Comparison of ENCODE assay signal across 12 cellular contexts in the genomic region with DNA sequence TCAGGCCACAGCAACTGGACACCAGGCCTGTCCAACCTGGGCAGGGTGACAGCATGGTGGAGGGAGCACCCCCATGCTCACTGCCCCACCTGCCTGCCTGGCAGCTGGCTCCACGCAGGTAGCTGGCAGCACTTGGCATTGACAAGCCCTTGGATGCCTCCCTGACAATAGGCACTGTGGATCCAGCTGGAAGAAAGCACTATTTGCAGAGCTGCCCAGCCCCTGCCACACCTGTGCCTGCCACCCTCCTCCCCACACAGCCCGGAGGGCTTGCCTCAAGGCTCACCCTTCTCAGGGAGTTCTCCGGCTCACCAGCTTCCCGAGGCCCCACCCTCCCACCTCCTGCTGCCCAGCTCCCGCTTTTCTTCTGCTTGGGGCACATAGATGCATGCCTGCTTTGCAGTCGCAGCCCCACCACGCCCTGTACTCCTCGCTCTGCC.
DNase-seq lines count a peak whose midpoint lies in the region; ATAC-seq and TF ChIP-seq lines count a peak whose summit lies in the region.
"Had no signal": no experiment of that assay in that cellular context is flagged by ENCODE, and none has a peak within 500 bp of the region (broad histone marks: within the 10 kb centered on the region; RNA-seq: fewer than 3 reads in every experiment).

No MANE protein-coding gene starts in this region.

- TF ChIP-seq POLR2A in Peyer's patch (IDR thresholded peaks at IDR 0.05): no peak
- no peak for TF ChIP-seq POLR2A in upper lobe of left lung (IDR thresholded peaks at IDR 0.05)

- H4K20me1 ChIP-seq in mammary epithelial cell (ENCODE audit: insufficient read depth, low read length): no peaks in the 10 kb centered on the region

- H3K9me3 Mint-ChIP-seq in MCF 10A (ENCODE audit: unreplicated experiment): no peaks in the 10 kb centered on the region
- no peaks in the 10 kb centered on the region for H3K9me3 Mint-ChIP-seq in activated T-helper 17 cell treated with anti-CD3 and anti-CD28 coated beads, Interleukin-2, amount 50 U/mL, for 72 hours

- WGBS in mammary epithelial cell (ENCODE audit: low coverage, missing lambda C conversion rate): 35% methylated on average over 6 of the region's 8 CpGs
- 72 to 76% methylated on average over 7 to 8 of the region's 8 CpGs for WGBS in upper lobe of left lung, 2 donors

- TF ChIP-seq CTCF in MCF 10A (IDR thresholded peaks at IDR 0.05; ENCODE audit: unreplicated experiment): no peak
- no peak for TF ChIP-seq CTCF in mammary epithelial cell (conservative IDR thresholded peaks at IDR 0.05 in 1 of 2, IDR thresholded peaks at IDR 0.05 in 1 of 2; ENCODE audit: extremely low read depth in 1 of 2, insufficient read depth in 1 of 2, low read depth in 1 of 2, low read length in 2 of 2)
- no peak for TF ChIP-seq CTCF in Peyer's patch (IDR thresholded peaks at IDR 0.05)
- no peak for TF ChIP-seq CTCF in left lung (IDR thresholded peaks at IDR 0.05)
- TF ChIP-seq CTCF in upper lobe of left lung (IDR thresholded peaks at IDR 0.05): no peak

- ATAC-seq in left lung (peak; percentile 62), upper lobe of left lung (ENCODE audit: low FRiP score in 2 of 2) (peak in 1 of 2 donors; percentile 7)
- no peak for ATAC-seq in activated T-helper 17 cell treated with anti-CD3 and anti-CD28 coated beads, Interleukin-2, amount 50 U/mL, for 72 hours (replicated peaks)
- ATAC-seq: A549 had no signal

- H3K9ac ChIP-seq in mammary epithelial cell (ENCODE audit: insufficient read depth, low read length): no peak overlapping the region

- H3K36me3 ChIP-seq in mammary epithelial cell (ENCODE audit: insufficient read depth, low read length) (peaks cover 19% of the 10 kb centered on the region), Peyer's patch (no peaks in the 10 kb centered on the region), left lung (peaks cover 0 to 19% of the 10 kb centered on the region in 2 donors), upper lobe of left lung (peaks cover 0 to 8% (median under 1%) of the 10 kb centered on the region in 4 donors)

- H3K27me3 ChIP-seq in mammary epithelial cell (ENCODE audit: insufficient read depth, low read length) (no peaks in the 10 kb centered on the region), Peyer's patch (no peaks in the 10 kb centered on the region), left lung (no peaks in the 10 kb centered on the region), upper lobe of left lung (no peaks in the 10 kb centered on the region)
- H3K27me3 ChIP-seq: cardiac muscle cell had no signal

- H2AFZ ChIP-seq in mammary epithelial cell (ENCODE audit: low read depth, low read length): no peak overlapping the region

- peaks cover 90% of the 10 kb centered on the region for H3K79me2 ChIP-seq in mammary epithelial cell (ENCODE audit: insufficient read depth, low read length)

- dilution Hi-C loops in mammary epithelial cell (cut with HindIII; ENCODE audit: low sequenced_read_pairs): no loop called here

- POLR2A ChIA-PET in MCF 10A (lab: Yijun Ruan, JAX): interaction anchor here (1.0 kb wide), 1 partner anchor 10 kb away, joined by 3 read pairs; no protein-coding TSS in a partner anchor

- peaks cover 6% of the 10 kb centered on the region for H3K4me1 Mint-ChIP-seq in MCF 10A (ENCODE audit: insufficient read depth, unreplicated experiment)
- H3K4me1 Mint-ChIP-seq in activated T-helper 17 cell treated with anti-CD3 and anti-CD28 coated beads, Interleukin-2, amount 50 U/mL, for 72 hours: peaks cover 4% of the 10 kb centered on the region

- DNase-seq in MCF 10A (ENCODE audit: unreplicated experiment): peak; percentile 24
- no peak for DNase-seq in mammary epithelial cell
- DNase-seq in Peyer's patch: peak in 2 of 3 donors; percentile 75 to 83
- peak in 1 of 2 donors; percentile 46 for DNase-seq in left lung
- peak; percentile 47 to 61 for DNase-seq in upper lobe of left lung
- DNase-seq in NCI-H1436 (lab: John Stamatoyannopoulos, UW): no peak
- no peak for DNase-seq in hippocampal formation (lab: John Stamatoyannopoulos, UW)
- DNase-seq: stimulated activated CD4-positive, alpha-beta T cell treated with anti-CD3 and anti-CD28 coated beads, Interleukin-2, amount 100 ng/mL, for 24 hours; stimulated activated naive CD4-positive, alpha-beta T cell treated with Interleukin-2 at 50 U/mL for 16 hours had no signal

- BruUV-seq in MCF 10A (replicated peaks; lab: Mats Ljungman, UMichigan): no TSS peak
- BruUV-seq in mammary epithelial cell (replicated peaks; lab: Mats Ljungman, UMichigan): no TSS peak

- H3K4me3 ChIP-seq in mammary epithelial cell (replicated peaks in 1 of 3; ENCODE audit: insufficient read depth in 1 of 3, low read depth in 2 of 3, low read length in 3 of 3) (no peak overlapping the region), Peyer's patch (no peak overlapping the region), left lung (no peak overlapping the region), upper lobe of left lung (no peak overlapping the region)
- H3K4me3 ChIP-seq: A549, cardiac muscle cell had no signal

- H3K36me3 Mint-ChIP-seq in MCF 10A (ENCODE audit: insufficient read depth, unreplicated experiment): peaks cover 6% of the 10 kb centered on the region
- H3K36me3 Mint-ChIP-seq in activated T-helper 17 cell treated with anti-CD3 and anti-CD28 coated beads, Interleukin-2, amount 50 U/mL, for 72 hours (ENCODE audit: low read depth): no peaks in the 10 kb centered on the region

- no peaks in the 10 kb centered on the region for H3K27me3 Mint-ChIP-seq in MCF 10A (ENCODE audit: insufficient read depth, unreplicated experiment)
- no peaks in the 10 kb centered on the region for H3K27me3 Mint-ChIP-seq in activated T-helper 17 cell treated with anti-CD3 and anti-CD28 coated beads, Interleukin-2, amount 50 U/mL, for 72 hours

- CTCF ChIA-PET in MCF 10A (lab: Yijun Ruan, JAX): interaction anchor here (1.0 to 2.0 kb wide), 2 partner anchors 32 to 59 kb away, joined by 3 to 11 read pairs; no protein-coding TSS in a partner anchor
- CTCF ChIA-PET in mammary epithelial cell (lab: Charles Lee; ENCODE audit: low non-redundant PET): no interaction called here

- H3K4me2 ChIP-seq in mammary epithelial cell (ENCODE audit: insufficient read depth, low read depth, low read length): no peak overlapping the region
- H3K4me2 ChIP-seq: A549 had no signal

- in situ Hi-C loops in mammary epithelial cell (cut with MboI; ENCODE audit: low sequenced_read_pairs in 2 of 2): no loop called here

- TF ChIP-seq EP300 in upper lobe of left lung (IDR thresholded peaks at IDR 0.05): no peak

- intact Hi-C loops in MCF 10A (cut with micrococcal nuclease) (no loop called here), mammary epithelial cell (cut with micrococcal nuclease) (no loop called here), left lung (cut with DNase I) (no loop called here)

- no peak overlapping the region for H3K4me3 Mint-ChIP-seq in MCF 10A (ENCODE audit: unreplicated experiment)
- no peak overlapping the region for H3K4me3 Mint-ChIP-seq in activated T-helper 17 cell treated with anti-CD3 and anti-CD28 coated beads, Interleukin-2, amount 50 U/mL, for 72 hours

- H3K27ac ChIP-seq in mammary epithelial cell (ENCODE audit: insufficient read depth, low read depth, low read length) (no peak overlapping the region), Peyer's patch (peak overlapping the region; percentile 31 to 81 (median 66)), left lung (peak overlapping the region in 1 of 2 donors; percentile 53), upper lobe of left lung (peak overlapping the region; percentile 30 to 80 (median 66))
- H3K27ac ChIP-seq: A549, cardiac muscle cell had no signal

- H3K9me3 ChIP-seq in mammary epithelial cell (replicated peaks; ENCODE audit: insufficient read depth, low read length) (no peaks in the 10 kb centered on the region), Peyer's patch (no peaks in the 10 kb centered on the region), left lung (no peaks in the 10 kb centered on the region), upper lobe of left lung (no peaks in the 10 kb centered on the region)

- H3K27ac Mint-ChIP-seq in MCF 10A (ENCODE audit: low read depth, unreplicated experiment): no peak overlapping the region
- no peak overlapping the region for H3K27ac Mint-ChIP-seq in activated T-helper 17 cell treated with anti-CD3 and anti-CD28 coated beads, Interleukin-2, amount 50 U/mL, for 72 hours

- H3K4me1 ChIP-seq in mammary epithelial cell (ENCODE audit: insufficient read depth, low read length): peaks cover 19% of the 10 kb centered on the region
- peaks cover 0 to 63% (median 11%) of the 10 kb centered on the region in 4 donors for H3K4me1 ChIP-seq in Peyer's patch
- H3K4me1 ChIP-seq in left lung: peaks cover 31% of the 10 kb centered on the region in 2 donors
- peaks cover 22 to 52% (median 39%) of the 10 kb centered on the region in 4 donors for H3K4me1 ChIP-seq in upper lobe of left lung
- H3K4me1 ChIP-seq: A549 had no signal

Comparison
In these comparisons a context has a peak if more than half of its experiments do, and no peak if none do; other contexts are left out.
1. DNase-seq: peak in MCF 10A (single experiment), Peyer's patch (2 of 3) and upper lobe of left lung (2 of 2); none in mammary epithelial cell (single experiment), NCI-H1436 (single experiment) and hippocampal formation (0 of 2).